In genomic region chr4:6688879-6689505, GRCh38 we compare ENCODE assay signal across 1 cellular context.
TF ChIP-seq lines count a peak whose summit lies in the region.

No MANE protein-coding gene starts in this region.

TF ChIP-seq in K562, 482 proteins besides CTCF, POLR2A, EP300 and RAD21 (continued from another document):
- TF ChIP-seq ZNF592 (IDR thresholded peaks at IDR 0.05) (peak; percentile 94), FOXP4 (CRISPR knock-in tag; IDR thresholded peaks at IDR 0.05; ENCODE audit: borderline replicate concordance) (peak; percentile 79; the same call in 1 of the 2 replicates), KLF16 (IDR thresholded peaks at IDR 0.05) (peak; percentile 90), USF1 (CRISPR knock-in tag; IDR thresholded peaks at IDR 0.05) (peak; percentile 40; the same call in 1 of the 2 replicates), UBTF (IDR thresholded peaks at IDR 0.05; ENCODE audit: borderline replicate concordance in 1 of 2, low read depth in 2 of 2, low read length in 2 of 2) (0 out of 4 replicates have a peak, but pooled peaks of 1 of the 2 experiments have one; percentile 30), E2F4 (CRISPR knock-in tag; IDR thresholded peaks at IDR 0.05; ENCODE audit: low read depth) (no peak), SMARCA4 (IDR thresholded peaks at IDR 0.05) (peak; percentile 77), ZNF766 (CRISPR knock-in tag; conservative IDR thresholded peaks at IDR 0.05) (0 out of 2 replicates have a peak, but pooled peaks have one; percentile 17), GATAD2A (IDR thresholded peaks at IDR 0.05) (0 out of 2 replicates have a peak, but pooled peaks have one; percentile 18), RBBP5 (IDR thresholded peaks at IDR 0.05; ENCODE audit: borderline replicate concordance, insufficient read depth, low read length, poor library complexity, severe bottlenecking) (peak; percentile 74), CBX3 (IDR thresholded peaks at IDR 0.05; ENCODE audit: borderline replicate concordance in 1 of 2, low read length in 2 of 2) (0 out of 3 replicates have a peak, but pooled peaks of 1 of the 2 experiments have one; percentile 16), NFE2L1 (tag; IDR thresholded peaks at IDR 0.05; ENCODE audit: borderline replicate concordance, low read depth) (no peak), ZFP36 (IDR thresholded peaks at IDR 0.05; ENCODE audit: low read depth, low read length, partially characterized antibody) (peak; percentile 8), VEZF1 (CRISPR knock-in tag; IDR thresholded peaks at IDR 0.05) (peak; percentile 46)
TF ChIP-seq in K562: peak in this region for 86.
